36 cellular contexts compared by ENCODE assay signal in the genomic region with DNA sequence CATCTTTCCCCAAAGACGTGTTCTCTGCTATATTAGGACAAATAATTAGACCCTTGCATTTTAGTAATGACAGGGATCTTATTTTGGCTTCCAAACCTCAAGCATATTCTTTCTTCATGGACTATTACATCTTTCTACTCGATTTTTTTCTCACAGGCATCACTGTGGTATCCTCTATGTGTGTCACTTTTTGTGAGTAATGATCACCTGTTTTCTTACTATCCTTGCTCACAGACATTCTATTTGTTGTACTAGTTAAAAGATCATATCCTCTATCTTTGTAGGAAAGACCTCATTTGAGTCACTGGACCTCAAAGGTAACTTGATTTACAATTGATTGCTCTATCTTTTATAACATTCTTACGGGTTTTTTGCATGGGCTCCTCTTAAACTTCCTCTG. TPM values are rescaled to one million over a fixed set of nuclear protein-coding genes. Genes with fewer than 3 reads are reported as not detected.
"Had no signal": no experiment of that assay in that cellular context is flagged by ENCODE, and none has a peak within 500 bp of the region (broad histone marks: within the 10 kb centered on the region; RNA-seq: fewer than 3 reads in every experiment).

No MANE protein-coding gene starts in this region.

- H3K4me1 Mint-ChIP-seq: activated CD4-positive, alpha-beta T cell treated with anti-CD3 and anti-CD28 coated beads, Interleukin-2, amount 10 ng/mL, durations not matched to agents 7 days and 5 days; activated naive CD8-positive, alpha-beta T cell treated with anti-CD3 and anti-CD28 coated beads for 36 hours; central memory CD8-positive, alpha-beta T cell had no signal

- H3K4me3 Mint-ChIP-seq: activated CD4-positive, alpha-beta memory T cell treated with anti-CD3 and anti-CD28 coated beads, Interleukin-2, amount 10 ng/mL, durations not matched to agents 7 days and 5 days; activated CD4-positive, alpha-beta T cell treated with anti-CD3 and anti-CD28 coated beads for 36 hours; activated CD4-positive, alpha-beta T cell treated with anti-CD3 and anti-CD28 coated beads, Interleukin-2, amount 10 ng/mL, durations not matched to agents 7 days and 5 days; activated CD8-positive, alpha-beta memory T cell treated with anti-CD3 and anti-CD28 coated beads, Interleukin-2, amount 10 ng/mL, durations not matched to agents 7 days and 5 days; activated CD8-positive, alpha-beta T cell treated with anti-CD3 and anti-CD28 coated beads, Interleukin-2, amount 10 ng/mL, durations not matched to agents 7 days and 5 days; activated naive CD4-positive, alpha-beta T cell treated with anti-CD3 and anti-CD28 coated beads for 36 hours; activated naive CD8-positive, alpha-beta T cell treated with anti-CD3 and anti-CD28 coated beads for 36 hours; activated T-cell treated with anti-CD3 and anti-CD28 coated beads, Interleukin-2, amount 50 U/mL, for 24 hours; central memory CD8-positive, alpha-beta T cell; T-helper 1 cell treated with Interleukin-12 subunit alpha and Interleukin-12 subunit beta and Interleukin-4 antibody, amounts not matched to agents 30 μg/mL and 1 μg/mL, for 36 hours; T-helper 2 cell treated with Interferon-gamma antibody and Interleukin-4, amounts not matched to agents 5 μg/mL and 100 μg/mL, for 36 hours had no signal

- H3K36me3 Mint-ChIP-seq: activated CD8-positive, alpha-beta memory T cell treated with anti-CD3 and anti-CD28 coated beads, Interleukin-2, amount 10 ng/mL, durations not matched to agents 7 days and 5 days; activated naive CD4-positive, alpha-beta T cell treated with anti-CD3 and anti-CD28 coated beads, Interleukin-2, amount 50 U/mL, for 72 hours; activated naive CD8-positive, alpha-beta T cell treated with anti-CD3 and anti-CD28 coated beads for 36 hours had no signal

- ATAC-seq: activated CD4-positive, alpha-beta T cell treated with anti-CD3 and anti-CD28 coated beads for 36 hours; activated CD4-positive, CD25-positive, alpha-beta regulatory T cell treated with anti-CD3 and anti-CD28 coated beads, Interleukin-2, amount 50 U/mL, for 24 hours; activated CD8-positive, alpha-beta memory T cell treated with anti-CD3 and anti-CD28 coated beads, Interleukin-2, amount 10 ng/mL, durations not matched to agents 7 days and 5 days; activated CD8-positive, alpha-beta T cell treated with anti-CD3 and anti-CD28 coated beads, Interleukin-2, amount 10 ng/mL, durations not matched to agents 7 days and 5 days; activated naive CD4-positive, alpha-beta T cell treated with anti-CD3 and anti-CD28 coated beads, Interleukin-2, amount 50 U/mL, for 72 hours; body of pancreas had no signal

- DNase-seq: activated CD4-positive, alpha-beta memory T cell treated with anti-CD3 and anti-CD28 coated beads, Interleukin-2, amount 10 ng/mL, durations not matched to agents 7 days and 5 days; activated CD4-positive, alpha-beta T cell treated with anti-CD3 and anti-CD28 coated beads for 1 hour; activated CD4-positive, alpha-beta T cell treated with anti-CD3 and anti-CD28 coated beads for 36 hours; activated CD4-positive, alpha-beta T cell treated with anti-CD3 and anti-CD28 coated beads for 48 hours; activated CD4-positive, alpha-beta T cell treated with anti-CD3 and anti-CD28 coated beads, Interleukin-2, amount 10 ng/mL, durations not matched to agents 7 days and 5 days; activated CD4-positive, alpha-beta T cell treated with anti-CD3 and anti-CD28 coated beads, Interleukin-2, amount 50 U/mL, for 48 hours; activated CD4-positive, CD25-positive, alpha-beta regulatory T cell; activated CD8-positive, alpha-beta memory T cell treated with anti-CD3 and anti-CD28 coated beads for 24 hours; activated CD8-positive, alpha-beta memory T cell treated with anti-CD3 and anti-CD28 coated beads, Interleukin-2, amount 10 ng/mL, durations not matched to agents 7 days and 5 days; activated CD8-positive, alpha-beta memory T cell treated with anti-CD3 and anti-CD28 coated beads, Interleukin-2, amount 50 U/mL, for 48 hours; activated CD8-positive, alpha-beta T cell treated with anti-CD3 and anti-CD28 coated beads, Interleukin-2, amount 10 ng/mL, durations not matched to agents 7 days and 5 days; activated effector memory CD4-positive, alpha-beta T cell treated with Interleukin-2 at 50 U/mL for 16 hours; activated gamma-delta T cell; activated naive CD4-positive, alpha-beta T cell; activated naive CD4-positive, alpha-beta T cell treated with anti-CD3 and anti-CD28 coated beads for 36 hours; activated naive CD4-positive, alpha-beta T cell treated with anti-CD3 and anti-CD28 coated beads, Interleukin-2, amount 50 U/mL, for 16 hours; activated naive CD8-positive, alpha-beta T cell treated with anti-CD3 and anti-CD28 coated beads for 36 hours; activated T-cell treated with anti-CD3 and anti-CD28 coated beads, Interleukin-2, amount 50 U/mL, for 24 hours; activated T-cell treated with anti-CD3 and anti-CD28 coated beads, Interleukin-2, amount 50 U/mL, for 48 hours; adrenal gland; amniotic stem cell; aorta; body of pancreas; brain microvascular endothelial cell; caudate nucleus; cerebellar nuclear complex; T-helper 1 cell; T-helper 2 cell; T-helper 9 cell had no signal

- H3K27ac Mint-ChIP-seq: activated CD4-positive, alpha-beta memory T cell treated with anti-CD3 and anti-CD28 coated beads, Interleukin-2, amount 10 ng/mL, durations not matched to agents 7 days and 5 days; activated CD4-positive, alpha-beta T cell treated with anti-CD3 and anti-CD28 coated beads for 36 hours; activated CD4-positive, alpha-beta T cell treated with anti-CD3 and anti-CD28 coated beads, Interleukin-2, amount 10 ng/mL, durations not matched to agents 7 days and 5 days; activated CD8-positive, alpha-beta memory T cell treated with anti-CD3 and anti-CD28 coated beads, Interleukin-2, amount 10 ng/mL, durations not matched to agents 7 days and 5 days; activated CD8-positive, alpha-beta T cell treated with anti-CD3 and anti-CD28 coated beads, Interleukin-2, amount 10 ng/mL, durations not matched to agents 7 days and 5 days; activated naive CD4-positive, alpha-beta T cell treated with anti-CD3 and anti-CD28 coated beads for 36 hours; activated naive CD4-positive, alpha-beta T cell treated with anti-CD3 and anti-CD28 coated beads, Interleukin-2, amount 50 U/mL, for 72 hours; activated naive CD8-positive, alpha-beta T cell treated with anti-CD3 and anti-CD28 coated beads for 36 hours; activated T-cell treated with anti-CD3 and anti-CD28 coated beads, Interleukin-2, amount 50 U/mL, for 24 hours; activated T-helper 2 cell treated with anti-CD3 and anti-CD28 coated beads, Interferon-gamma antibody, Interleukin-2, Interleukin-4, amounts not matched to agents 10 μg/mL and 5 μg/mL and 100 μg/mL, durations not matched to agents 14 hours and 24 hours and 36 hours; T-helper 1 cell treated with Interleukin-12 subunit alpha and Interleukin-12 subunit beta and Interleukin-4 antibody, amounts not matched to agents 30 μg/mL and 1 μg/mL, for 36 hours; T-helper 2 cell treated with Interferon-gamma antibody and Interleukin-4, amounts not matched to agents 5 μg/mL and 100 μg/mL, for 36 hours had no signal

- H3K9me3 Mint-ChIP-seq: activated CD4-positive, alpha-beta memory T cell treated with anti-CD3 and anti-CD28 coated beads, Interleukin-2, amount 10 ng/mL, durations not matched to agents 7 days and 5 days; activated CD4-positive, alpha-beta T cell treated with anti-CD3 and anti-CD28 coated beads, Interleukin-2, amount 10 ng/mL, durations not matched to agents 7 days and 5 days; activated naive CD4-positive, alpha-beta T cell treated with anti-CD3 and anti-CD28 coated beads for 36 hours; activated naive CD4-positive, alpha-beta T cell treated with anti-CD3 and anti-CD28 coated beads, Interleukin-2, amount 50 U/mL, for 72 hours; activated naive CD8-positive, alpha-beta T cell treated with anti-CD3 and anti-CD28 coated beads for 36 hours; activated T-cell treated with anti-CD3 and anti-CD28 coated beads, Interleukin-2, amount 50 U/mL, for 24 hours; activated T-helper 2 cell treated with anti-CD3 and anti-CD28 coated beads, Interferon-gamma antibody, Interleukin-2, Interleukin-4, amounts not matched to agents 10 μg/mL and 5 μg/mL and 100 μg/mL, durations not matched to agents 14 hours and 24 hours and 36 hours; central memory CD8-positive, alpha-beta T cell; T-helper 1 cell treated with Interleukin-12 subunit alpha and Interleukin-12 subunit beta and Interleukin-4 antibody, amounts not matched to agents 30 μg/mL and 1 μg/mL, for 36 hours; T-helper 2 cell treated with Interferon-gamma antibody and Interleukin-4, amounts not matched to agents 5 μg/mL and 100 μg/mL, for 36 hours had no signal

RNA-seq across cellular contexts. Expression of gene C3orf80, which starts 6.8 kb away (rescaled TPM):
- total RNA-seq: activated CD4-positive, alpha-beta T cell treated with anti-CD3 and anti-CD28 coated beads, Interleukin-2, amount 10 ng/mL, durations not matched to agents 7 days and 5 days; activated CD8-positive, alpha-beta T cell treated with anti-CD3 and anti-CD28 coated beads, Interleukin-2, amount 10 ng/mL, durations not matched to agents 7 days and 5 days; activated naive CD4-positive, alpha-beta T cell treated with anti-CD3 and anti-CD28 coated beads for 36 hours; activated naive CD8-positive, alpha-beta T cell treated with anti-CD3 and anti-CD28 coated beads for 36 hours; bronchial epithelial cell had no signal
